ENCODE assay signal across 9 cellular contexts in genomic region chr1:77975386-77975785, GRCh38. TPM values are rescaled to one million over a fixed set of nuclear protein-coding genes. Genes with fewer than 3 reads are reported as not detected.
A peak's percentile ranks its signal among the peaks of the same experiment; 100 is the strongest.
DNase-seq lines count a peak whose midpoint lies in the region; ATAC-seq and TF ChIP-seq lines count a peak whose summit lies in the region.
"Had no signal": no experiment of that assay in that cellular context is flagged by ENCODE, and none has a peak within 500 bp of the region (broad histone marks: within the 10 kb centered on the region; RNA-seq: fewer than 3 reads in every experiment).

No MANE protein-coding gene starts in this region.

- no peaks in the 10 kb centered on the region; the same call in 1 of the 2 replicates for H3F3A ChIP-seq in Loucy (ENCODE audit: low read depth)

- peaks cover 3 to 50% (median 13%) of the 10 kb centered on the region in 3 donors for H3K36me3 Mint-ChIP-seq in naive thymus-derived CD8-positive, alpha-beta T cell

- H3K9ac ChIP-seq in Loucy (ENCODE audit: low read depth, low read length, poor library complexity, severe bottlenecking) (peak overlapping the region; percentile 100), mammary epithelial cell (ENCODE audit: insufficient read depth, low read length) (peak overlapping the region; percentile 50)

- H3K36me3 ChIP-seq in Loucy (ENCODE audit: insufficient read depth, low read length), result peaks cover 24% of the 10 kb centered on the region; the same call in 1 of the 2 replicates
- H3K36me3 ChIP-seq in mammary epithelial cell (ENCODE audit: insufficient read depth, low read length), result peaks cover 12% of the 10 kb centered on the region

- DNase-seq in Daoy (ENCODE audit: low read depth) (peak; percentile 17), mammary epithelial cell (peak; percentile 60), GM19238 (ENCODE audit: insufficient read length, low spot score) (no peak), NCI-H774 (lab: John Stamatoyannopoulos, UW) (no peak), NCI-H526 (lab: John Stamatoyannopoulos, UW) (no peak), MV-4-11 (lab: John Stamatoyannopoulos, UW) (no peak)
- DNase-seq in naive thymus-derived CD8-positive, alpha-beta T cell, result no peak

- H3K4me3 ChIP-seq in Loucy (ENCODE audit: low read length, poor library complexity, severe bottlenecking), result peak overlapping the region; percentile 95
- H3K4me3 ChIP-seq in mammary epithelial cell (replicated peaks in 1 of 3; ENCODE audit: insufficient read depth in 1 of 3, low read depth in 2 of 3, low read length in 3 of 3), result peak overlapping the region in 2 of 3 experiments; percentile 49 to 75

- H3K4me1 Mint-ChIP-seq in naive thymus-derived CD8-positive, alpha-beta T cell, result peaks cover 19 to 68% (median 52%) of the 10 kb centered on the region in 4 donors

- 3% methylated on average over 4 of the region's 4 CpGs for WGBS in mammary epithelial cell (ENCODE audit: low coverage, missing lambda C conversion rate)

- BruUV-seq in mammary epithelial cell (replicated peaks; lab: Mats Ljungman, UMichigan), result no TSS peak

- H3K9me2 ChIP-seq in Loucy (replicated peaks; ENCODE audit: low read depth, low read length), result no peaks in the 10 kb centered on the region

- TF ChIP-seq CTCF in Loucy (conservative IDR thresholded peaks at IDR 0.05; ENCODE audit: low read length) (no peak), mammary epithelial cell (conservative IDR thresholded peaks at IDR 0.05 in 1 of 2, IDR thresholded peaks at IDR 0.05 in 1 of 2; ENCODE audit: extremely low read depth in 1 of 2, insufficient read depth in 1 of 2, low read depth in 1 of 2, low read length in 2 of 2) (no peak)

- CTCF ChIA-PET in mammary epithelial cell (lab: Charles Lee; ENCODE audit: low non-redundant PET), result no interaction called here

- H2AFZ ChIP-seq in Loucy (ENCODE audit: low read length) (no peak overlapping the region), mammary epithelial cell (ENCODE audit: low read depth, low read length) (no peak overlapping the region)

- H4K20me1 ChIP-seq in Loucy (ENCODE audit: insufficient read depth, low read length, poor library complexity, severe bottlenecking), result peaks cover 81% of the 10 kb centered on the region
- peaks cover 23% of the 10 kb centered on the region for H4K20me1 ChIP-seq in mammary epithelial cell (ENCODE audit: insufficient read depth, low read length)

- H3K4me1 ChIP-seq in Loucy (ENCODE audit: insufficient read depth, low read length, poor library complexity, severe bottlenecking) (peaks cover 43% of the 10 kb centered on the region), mammary epithelial cell (ENCODE audit: insufficient read depth, low read length) (peaks cover 28% of the 10 kb centered on the region)

- peak overlapping the region in 7 of 10 donors; percentile 64 to 84 (median 83) for H3K4me3 Mint-ChIP-seq in naive thymus-derived CD8-positive, alpha-beta T cell

- dilution Hi-C loops in mammary epithelial cell (cut with HindIII; ENCODE audit: low sequenced_read_pairs), result no loop called here

- POLR2A ChIA-PET in naive thymus-derived CD8-positive, alpha-beta T cell (lab: Charles Lee), result interaction anchor here (0.6 to 1.9 kb wide), 3 partner anchors 33 to 293 kb away, joined by 4 to 6 read pairs (median 4); partner anchors contain the start of gene ZZZ3

- peak overlapping the region; percentile 13 to 78 (median 35) for H3K27ac Mint-ChIP-seq in naive thymus-derived CD8-positive, alpha-beta T cell

- intact Hi-C loops in mammary epithelial cell (cut with micrococcal nuclease), result loop anchor here (5.0 kb wide), 1 partner anchor 218 kb away; the partner anchor contains the start of gene USP33

- H3K9me3 ChIP-seq in Loucy (ENCODE audit: insufficient read depth, low read depth, low read length) (no peaks in the 10 kb centered on the region), mammary epithelial cell (replicated peaks; ENCODE audit: insufficient read depth, low read length) (no peaks in the 10 kb centered on the region)
- H3K9me3 ChIP-seq: gastroesophageal sphincter had no signal

- H3K4me2 ChIP-seq in Loucy (ENCODE audit: low read depth, low read length, poor library complexity, severe bottlenecking) (peak overlapping the region; percentile 98), mammary epithelial cell (ENCODE audit: insufficient read depth, low read depth, low read length) (peak overlapping the region; percentile 72)

- H3K27me3 ChIP-seq in Loucy (ENCODE audit: insufficient read depth, low read length, poor library complexity, severe bottlenecking), result peaks cover 4% of the 10 kb centered on the region
- H3K27me3 ChIP-seq in mammary epithelial cell (ENCODE audit: insufficient read depth, low read length), result no peaks in the 10 kb centered on the region
- H3K27me3 ChIP-seq: gastroesophageal sphincter had no signal

- no peaks in the 10 kb centered on the region for H3K27me3 Mint-ChIP-seq in naive thymus-derived CD8-positive, alpha-beta T cell

- H3K79me2 ChIP-seq in Loucy (ENCODE audit: insufficient read depth, low read length) (peaks cover 95% of the 10 kb centered on the region), mammary epithelial cell (ENCODE audit: insufficient read depth, low read length) (peaks cover 97% of the 10 kb centered on the region)

- ATAC-seq in naive thymus-derived CD8-positive, alpha-beta T cell, result no peak
- ATAC-seq: gastroesophageal sphincter had no signal

- peak overlapping the region; percentile 40 for H3K27ac ChIP-seq in mammary epithelial cell (ENCODE audit: insufficient read depth, low read depth, low read length)

- in situ Hi-C loops in mammary epithelial cell (cut with MboI; ENCODE audit: low sequenced_read_pairs in 2 of 2), result no loop called here

- no peaks in the 10 kb centered on the region for H3K9me3 Mint-ChIP-seq in naive thymus-derived CD8-positive, alpha-beta T cell

RNA-seq across cellular contexts. Expression of gene FUBP1, which starts 3.5 kb away (rescaled TPM):
- total RNA-seq in Daoy (2014; rRNA removed; shearing (Covaris generic)), result 96.9 and 104 TPM in 2 replicates
- total RNA-seq in mammary epithelial cell, result 100 to 1,000 TPM in 1 of 2 donors, 10 to 100 TPM in 1; 85.9 to 113 TPM
- 85.4 TPM for polyA plus RNA-seq in mammary epithelial cell
- 82.6 TPM for polyA minus RNA-seq in mammary epithelial cell
- 100 to 1,000 TPM; 241 to 249 TPM for total RNA-seq in naive thymus-derived CD8-positive, alpha-beta T cell
- 10 to 100 TPM; 47.8 to 54.5 (median 49.0) TPM for polyA plus RNA-seq in naive thymus-derived CD8-positive, alpha-beta T cell

RNA-seq across cellular contexts. Expression of gene DNAJB4, which starts 29.4 kb away (rescaled TPM):
- 53.3 and 54.4 TPM in 2 replicates for total RNA-seq in Daoy (2014; rRNA removed; shearing (Covaris generic))
- 10 to 100 TPM; 15.6 to 25.3 TPM for total RNA-seq in mammary epithelial cell
- 6.2 TPM for polyA plus RNA-seq in mammary epithelial cell
- polyA minus RNA-seq in mammary epithelial cell, result 7.1 TPM
- total RNA-seq in naive thymus-derived CD8-positive, alpha-beta T cell, result 10 to 100 TPM; 16.9 to 23.0 TPM
- polyA plus RNA-seq in naive thymus-derived CD8-positive, alpha-beta T cell, result 1 to 10 TPM; 3.7 to 6.3 (median 5.8) TPM

Comparison
In these comparisons a context has a peak if more than half of its experiments do, and no peak if none do; other contexts are left out.
1. DNase-seq: peak in Daoy (single experiment) and mammary epithelial cell (single experiment); none in naive thymus-derived CD8-positive, alpha-beta T cell (0 of 10), GM19238 (single experiment), NCI-H774 (single experiment), NCI-H526 (0 of 2) and MV-4-11 (single experiment).